Comparison of ENCODE assay signal across 16 cellular contexts in the genomic region with DNA sequence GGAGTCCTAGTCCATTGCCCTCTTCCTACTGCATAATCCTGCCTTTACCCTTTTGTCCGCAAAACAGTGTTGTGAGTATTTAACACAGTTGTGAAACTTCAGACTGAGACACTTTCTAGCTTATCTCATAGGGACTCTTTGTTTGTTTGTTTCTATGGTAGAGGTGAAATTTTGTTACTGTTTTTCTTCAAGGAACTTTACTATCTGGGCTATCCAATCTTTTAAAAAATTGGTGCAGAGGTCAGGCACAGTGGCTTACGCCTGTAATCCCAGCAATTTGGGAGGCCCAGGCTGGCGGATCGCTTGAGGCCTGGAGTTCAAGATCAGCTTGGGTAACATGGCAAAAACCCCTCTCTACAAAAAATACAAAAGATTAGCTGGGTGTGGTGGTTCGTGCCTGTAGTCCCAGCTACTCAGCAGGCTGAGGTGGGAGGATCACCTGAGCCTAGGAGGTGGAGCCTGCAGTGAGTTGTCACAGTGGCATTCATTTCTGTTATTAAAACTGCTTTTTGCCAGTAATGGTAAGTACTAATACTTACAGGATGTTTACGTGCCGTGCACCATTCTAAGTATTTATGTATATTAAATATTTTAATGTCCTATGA.
"Had no signal": no experiment of that assay in that cellular context is flagged by ENCODE, and none has a peak within 500 bp of the region (broad histone marks: within the 10 kb centered on the region; RNA-seq: fewer than 3 reads in every experiment).

No MANE protein-coding gene starts in this region.

- H3K27ac Mint-ChIP-seq: activated T-helper 17 cell treated with anti-CD3 and anti-CD28 coated beads, Interleukin-2, amount 50 U/mL, for 72 hours; memory B cell had no signal

- H3K4me1 Mint-ChIP-seq: activated T-helper 17 cell treated with anti-CD3 and anti-CD28 coated beads, Interleukin-2, amount 50 U/mL, for 72 hours; memory B cell had no signal

- H3K4me3 Mint-ChIP-seq: activated T-helper 17 cell treated with anti-CD3 and anti-CD28 coated beads, Interleukin-2, amount 50 U/mL, for 72 hours; memory B cell; naive thymus-derived CD8-positive, alpha-beta T cell had no signal

- H3K9me3 ChIP-seq: left lung, neutrophil, tibial nerve had no signal

- DNase-seq: activated CD4-positive, alpha-beta T cell treated with anti-CD3 and anti-CD28 coated beads, Interleukin-2, amount 50 U/mL, for 4 hours; activated naive CD4-positive, alpha-beta T cell treated with Interleukin-2 at 50 U/mL for 16 hours; activated T-cell treated with anti-CD3 and anti-CD28 coated beads for 4 hours; caudate nucleus; hippocampal formation; kidney; left lung; naive thymus-derived CD8-positive, alpha-beta T cell; stimulated activated CD4-positive, alpha-beta T cell treated with anti-CD3 and anti-CD28 coated beads, Interleukin-4, amount 100 ng/mL, for 24 hours; stimulated activated naive CD4-positive, alpha-beta T cell; substantia nigra had no signal

- H3K27ac ChIP-seq: left lung, neutrophil, parathyroid adenoma, tibial nerve had no signal

- H3K9me3 Mint-ChIP-seq: activated T-helper 17 cell treated with anti-CD3 and anti-CD28 coated beads, Interleukin-2, amount 50 U/mL, for 72 hours; memory B cell; naive thymus-derived CD8-positive, alpha-beta T cell had no signal

- H3K9ac ChIP-seq: parathyroid adenoma had no signal

- H3K27me3 ChIP-seq: left lung, neutrophil, tibial nerve had no signal

- H3K4me1 ChIP-seq: left lung, parathyroid adenoma, tibial nerve had no signal

- H3K27me3 Mint-ChIP-seq: activated T-helper 17 cell treated with anti-CD3 and anti-CD28 coated beads, Interleukin-2, amount 50 U/mL, for 72 hours; memory B cell; naive thymus-derived CD8-positive, alpha-beta T cell had no signal

- H3K4me3 ChIP-seq: left lung, tibial nerve had no signal
